Comparison of ENCODE assay signal across 8 cellular contexts in the genomic region with DNA sequence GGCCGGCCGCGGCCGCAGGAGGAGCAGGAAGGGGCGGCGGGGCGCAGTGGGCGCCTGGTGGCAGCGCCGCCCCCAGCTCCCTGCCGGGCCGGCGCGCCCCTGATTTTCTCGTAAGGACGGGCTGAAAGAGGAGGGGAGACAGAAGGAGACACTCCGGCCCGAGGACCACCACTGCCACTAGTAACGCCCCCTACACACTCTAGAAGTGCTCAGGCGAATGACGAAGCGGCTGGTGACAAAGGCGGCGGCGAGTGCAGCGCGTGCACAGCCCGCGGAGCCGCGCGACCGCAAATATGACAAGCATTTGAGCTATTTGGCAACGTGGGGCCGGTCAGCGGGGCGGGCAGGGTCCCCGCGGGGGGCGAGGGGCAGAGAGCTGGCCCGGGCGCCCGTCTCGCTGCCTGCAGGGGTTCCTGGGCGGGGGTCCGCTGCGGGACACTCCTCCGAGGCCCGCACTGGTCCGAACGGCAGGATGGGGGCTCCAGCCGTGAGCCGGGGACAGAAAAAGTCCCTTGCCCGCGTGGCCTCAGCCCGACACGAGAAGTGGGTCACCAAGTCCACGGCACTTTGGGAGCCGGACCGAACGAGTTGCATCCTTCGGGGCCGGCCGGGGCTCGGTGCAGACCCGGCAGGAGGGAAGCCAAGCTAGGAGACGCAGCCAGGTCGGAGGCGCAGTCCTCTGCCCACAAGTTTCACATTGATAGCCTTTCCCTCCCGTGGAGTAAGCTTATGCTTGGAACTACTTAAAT. TPM values are rescaled to one million over a fixed set of nuclear protein-coding genes. Genes with fewer than 3 reads are reported as not detected.
DNase-seq lines count a peak whose midpoint lies in the region; ATAC-seq and TF ChIP-seq lines count a peak whose summit lies in the region.

No MANE protein-coding gene starts in this region.

- H4K20me1 ChIP-seq in OCI-LY7 (ENCODE audit: insufficient read depth, low read length) = peaks cover 31% of the 10 kb centered on the region

- 0 to 1% methylated on average over 23 to 43 of the region's 70 CpGs for WGBS in tibial nerve, 2 donors

- H3K4me3 ChIP-seq in OCI-LY7 (ENCODE audit: low read depth, low read length, poor library complexity, severe bottlenecking) (peak overlapping the region; percentile 91), epithelial cell of proximal tubule (ENCODE audit: low read depth, low read length) (peak overlapping the region; percentile 76), tibial nerve (peak overlapping the region; percentile 86 to 97 (median 93))

- no peaks in the 10 kb centered on the region for H3K27me3 ChIP-seq in CD4-positive, alpha-beta T cell (ENCODE audit: control insufficient read depth, insufficient read depth, low read length)
- no peaks in the 10 kb centered on the region for H3K27me3 ChIP-seq in tibial nerve

- ATAC-seq in CD4-positive, alpha-beta T cell (ENCODE audit: poor library complexity) = peak; percentile 49
- ATAC-seq in GM19455 (IDR thresholded peaks at IDR 0.05; ENCODE audit: unreplicated experiment) = peak; percentile 58
- ATAC-seq in HG03565 (IDR thresholded peaks at IDR 0.05; ENCODE audit: unreplicated experiment) = peak; percentile 24
- peak; percentile 64 for ATAC-seq in naive thymus-derived CD8-positive, alpha-beta T cell

- no peak overlapping the region for H2AFZ ChIP-seq in OCI-LY7 (ENCODE audit: low read length)

- no peak for TF ChIP-seq CTCF in CD4-positive, alpha-beta T cell (IDR thresholded peaks at IDR 0.05)
- TF ChIP-seq CTCF in OCI-LY7 (conservative IDR thresholded peaks at IDR 0.05; ENCODE audit: low read length) (no peak), epithelial cell of proximal tubule (conservative IDR thresholded peaks at IDR 0.05; ENCODE audit: low read depth, low read length) (no peak), tibial nerve (IDR thresholded peaks at IDR 0.05) (peak in 2 of 5 experiments; percentile 38 to 55)

- TF ChIP-seq POLR2A in tibial nerve (IDR thresholded peaks at IDR 0.05) = peak; percentile 87 to 97

- peak overlapping the region; percentile 83 for H3K4me2 ChIP-seq in OCI-LY7 (ENCODE audit: low read length)

- peak overlapping the region; percentile 92 for H3K4me3 Mint-ChIP-seq in CD4-positive, alpha-beta T cell
- H3K4me3 Mint-ChIP-seq in naive thymus-derived CD8-positive, alpha-beta T cell = peak overlapping the region; percentile 82 to 94 (median 88)

- peaks cover 83% of the 10 kb centered on the region for H3K4me1 Mint-ChIP-seq in CD4-positive, alpha-beta T cell (ENCODE audit: low read depth)
- peaks cover 35 to 81% (median 75%) of the 10 kb centered on the region in 4 donors for H3K4me1 Mint-ChIP-seq in naive thymus-derived CD8-positive, alpha-beta T cell

- intact Hi-C loops in CD4-positive, alpha-beta T cell (cut with DNase I, micrococcal nuclease) = loop anchor here in 1 of 2 experiments (10.0 kb wide), 1 partner anchor 401 kb away; a partner anchor contains a TSS
- intact Hi-C loops in OCI-LY7 (cut with micrococcal nuclease; ENCODE audit: unreplicated experiment) = no loop called here

- no peaks in the 10 kb centered on the region for H3K9me3 ChIP-seq in CD4-positive, alpha-beta T cell (ENCODE audit: control insufficient read depth, low read length)
- no peaks in the 10 kb centered on the region for H3K9me3 ChIP-seq in OCI-LY7 (ENCODE audit: low read length)
- no peaks in the 10 kb centered on the region for H3K9me3 ChIP-seq in tibial nerve

- H3K9me2 ChIP-seq in OCI-LY7 (ENCODE audit: insufficient read depth, low read length) = no peaks in the 10 kb centered on the region

- no peaks in the 10 kb centered on the region for H3K27me3 Mint-ChIP-seq in CD4-positive, alpha-beta T cell
- no peaks in the 10 kb centered on the region for H3K27me3 Mint-ChIP-seq in naive thymus-derived CD8-positive, alpha-beta T cell

- H3K36me3 ChIP-seq in OCI-LY7 (ENCODE audit: insufficient read depth, low read length) (peaks cover 5% of the 10 kb centered on the region; the same call in 1 of the 2 replicates), tibial nerve (no peaks in the 10 kb centered on the region)

- H3K36me3 Mint-ChIP-seq in CD4-positive, alpha-beta T cell (ENCODE audit: low read depth) = peaks cover 15% of the 10 kb centered on the region
- H3K36me3 Mint-ChIP-seq in naive thymus-derived CD8-positive, alpha-beta T cell = peaks cover 0 to 4% (median 0%) of the 10 kb centered on the region in 3 donors

- H3K27ac Mint-ChIP-seq in CD4-positive, alpha-beta T cell = peak overlapping the region; percentile 91
- H3K27ac Mint-ChIP-seq in naive thymus-derived CD8-positive, alpha-beta T cell = peak overlapping the region; percentile 82 to 98 (median 94)

- H3K79me2 ChIP-seq in OCI-LY7 (ENCODE audit: insufficient read depth, low read depth, low read length) = peaks cover 79% of the 10 kb centered on the region

- H3K27ac ChIP-seq in CD4-positive, alpha-beta T cell (ENCODE audit: low read depth, low read length) = peak overlapping the region; percentile 85
- H3K27ac ChIP-seq in OCI-LY7 (ENCODE audit: low read depth, low read length, poor library complexity, severe bottlenecking) = peak overlapping the region; percentile 95
- peak overlapping the region; percentile 94 to 100 (median 98) for H3K27ac ChIP-seq in tibial nerve

- CTCF ChIA-PET in CD4-positive, alpha-beta T cell (lab: Charles Lee) = interaction anchor here (0.6 to 7.1 kb wide), 17 partner anchors 9 to 179 kb away, joined by 3 to 49 read pairs (median 6); a partner anchor contains a TSS
- CTCF ChIA-PET in OCI-LY7 (lab: Charles Lee; ENCODE audit: unreplicated experiment) = interaction anchor here (0.6 to 2.1 kb wide), 10 partner anchors 9 to 165 kb away, joined by 3 to 8 read pairs (median 4); no protein-coding TSS in a partner anchor

- POLR2A ChIA-PET in CD4-positive, alpha-beta T cell (lab: Charles Lee) = interaction anchor here (0.8 to 12.6 kb wide), 53 partner anchors 10 to 813 kb away, joined by 3 to 395 read pairs (median 7); a partner anchor contains a TSS
- POLR2A ChIA-PET in OCI-LY7 (lab: Charles Lee) = interaction anchor here (0.5 to 13.1 kb wide), 18 partner anchors 8 to 377 kb away, joined by 3 to 324 read pairs (median 4); no protein-coding TSS in a partner anchor
- POLR2A ChIA-PET in naive thymus-derived CD8-positive, alpha-beta T cell (lab: Charles Lee) = interaction anchor here (0.6 to 9.8 kb wide), 41 partner anchors 10 to 402 kb away, joined by 3 to 277 read pairs (median 5); a partner anchor contains a TSS

- no peaks in the 10 kb centered on the region for H3K9me3 Mint-ChIP-seq in CD4-positive, alpha-beta T cell
- no peaks in the 10 kb centered on the region for H3K9me3 Mint-ChIP-seq in naive thymus-derived CD8-positive, alpha-beta T cell

- DNase-seq in CD4-positive, alpha-beta T cell = peak; percentile 37 to 65 (median 51)
- DNase-seq in OCI-LY7 (ENCODE audit: low spot score) (peak; percentile 42), activated T-cell treated with anti-CD3 and anti-CD28 coated beads for 48 hours (ENCODE audit: low read depth) (peak; percentile 62), epithelial cell of proximal tubule (ENCODE audit: low read depth) (no peak), tibial nerve (ENCODE audit: low spot score in 2 of 2) (peak; percentile 48 to 70)
- DNase-seq in naive thymus-derived CD8-positive, alpha-beta T cell = peak; percentile 15 to 90 (median 74)

- peak in 1 of 2 donors; percentile 87 for TF ChIP-seq EP300 in tibial nerve (IDR thresholded peaks at IDR 0.05)

- BruUV-seq in OCI-LY7 (replicated peaks; lab: Mats Ljungman, UMichigan) = no TSS peak

- H3K4me1 ChIP-seq in OCI-LY7 (ENCODE audit: insufficient read depth, low read length, poor library complexity, severe bottlenecking) (peaks cover 74% of the 10 kb centered on the region), tibial nerve (peaks cover 0 to 44% (median 24%) of the 10 kb centered on the region in 4 donors)

RNA-seq across cellular contexts. Expression of a gene that starts 0.5 kb away (rescaled TPM):
- total RNA-seq in CD4-positive, alpha-beta T cell = 10 to 100 TPM; 50.5 to 54.1 TPM
- 10.7 and 11.5 TPM in 2 replicates for total RNA-seq in OCI-LY7 (2014; rRNA removed; shearing (Covaris generic))
- 53.2 and 54.5 TPM in 2 replicates for total RNA-seq in OCI-LY7 (2022)
- total RNA-seq in epithelial cell of proximal tubule = 16.9 and 20.9 TPM in 2 replicates
- total RNA-seq in naive thymus-derived CD8-positive, alpha-beta T cell = 10 to 100 TPM; 33.0 to 34.5 TPM
- 1 to 10 TPM; 5.5 to 9.2 (median 6.1) TPM for polyA plus RNA-seq in naive thymus-derived CD8-positive, alpha-beta T cell
- total RNA-seq in tibial nerve = 10 to 100 TPM; 15.9 to 18.8 (median 17.4) TPM
